8 cellular contexts compared by ENCODE assay signal in the genomic region with DNA sequence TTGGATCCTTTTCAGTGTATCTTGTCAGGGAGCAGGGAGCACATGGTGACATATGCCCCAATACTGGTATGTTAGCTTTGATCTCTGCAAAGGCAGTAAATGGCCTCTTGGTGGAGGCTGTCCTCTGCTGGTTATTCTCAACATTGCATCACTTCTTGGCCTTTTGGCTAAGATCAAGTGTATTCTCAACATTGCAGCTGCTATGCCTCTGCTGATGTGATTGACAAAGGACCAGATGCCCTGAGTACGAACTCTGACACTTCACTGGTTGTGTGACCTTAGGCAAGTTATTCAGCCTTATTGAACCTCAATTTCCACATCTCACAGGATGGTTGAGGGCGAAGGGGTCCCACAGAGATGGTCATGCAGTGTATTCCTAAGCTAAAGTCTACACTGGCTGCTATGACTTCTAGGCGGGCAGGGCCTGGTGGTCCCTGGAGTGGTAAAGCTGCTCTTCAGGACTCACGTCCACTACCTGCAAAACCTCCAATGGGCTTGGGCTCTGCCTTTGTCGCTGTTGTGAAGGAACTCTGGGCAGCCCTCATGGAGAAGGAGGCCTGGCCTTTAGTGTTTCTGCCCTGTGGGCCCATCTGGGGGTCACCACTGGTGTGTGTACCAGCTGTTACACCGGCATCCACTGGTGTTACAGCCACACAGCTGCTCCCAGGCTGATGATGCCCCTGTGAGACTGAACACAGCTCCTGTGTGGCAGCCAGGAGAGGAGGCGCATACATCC.
DNase-seq lines count a peak whose midpoint lies in the region; ATAC-seq, FAIRE-seq and TF ChIP-seq lines count a peak whose summit lies in the region.

No MANE protein-coding gene starts in this region.

- no peaks in the 10 kb centered on the region for H3K36me3 Mint-ChIP-seq in activated CD8-positive, alpha-beta T cell treated with anti-CD3 and anti-CD28 coated beads, Interleukin-2, amount 10 ng/mL, durations not matched to agents 7 days and 5 days (ENCODE audit: low read depth)
- H3K36me3 Mint-ChIP-seq in nephron (ENCODE audit: low read depth): peaks cover 4% of the 10 kb centered on the region

- peak; percentile 78 for DNase-seq in CD1c-positive myeloid dendritic cell (ENCODE audit: extremely low spot score)
- DNase-seq in HTR-8/SVneo (ENCODE audit: insufficient read length, low spot score): peak; percentile 56
- DNase-seq in NCI-H774 (lab: John Stamatoyannopoulos, UW): peak; percentile 33
- peak; percentile 71 for DNase-seq in activated CD8-positive, alpha-beta T cell treated with anti-CD3 and anti-CD28 coated beads, Interleukin-2, amount 10 ng/mL, durations not matched to agents 7 days and 5 days
- DNase-seq in fibroblast of mammary gland (ENCODE audit: low read depth): peak; percentile 88
- DNase-seq in urothelium cell line (ENCODE audit: low spot score): peak; percentile 70

- no peak overlapping the region for H3K4me3 Mint-ChIP-seq in activated CD8-positive, alpha-beta T cell treated with anti-CD3 and anti-CD28 coated beads, Interleukin-2, amount 10 ng/mL, durations not matched to agents 7 days and 5 days
- no peak overlapping the region for H3K4me3 Mint-ChIP-seq in nephron

- H3K9me3 Mint-ChIP-seq in activated CD8-positive, alpha-beta T cell treated with anti-CD3 and anti-CD28 coated beads, Interleukin-2, amount 10 ng/mL, durations not matched to agents 7 days and 5 days (ENCODE audit: insufficient read depth): no peaks in the 10 kb centered on the region
- peaks cover 3% of the 10 kb centered on the region for H3K9me3 Mint-ChIP-seq in nephron

- ATAC-seq in GM19035 (IDR thresholded peaks at IDR 0.05; ENCODE audit: unreplicated experiment): peak; percentile 76
- peak; percentile 72 for ATAC-seq in activated CD8-positive, alpha-beta T cell treated with anti-CD3 and anti-CD28 coated beads, Interleukin-2, amount 10 ng/mL, durations not matched to agents 7 days and 5 days

- peak; percentile 100 for TF ChIP-seq CTCF in fibroblast of mammary gland (conservative IDR thresholded peaks at IDR 0.05; ENCODE audit: control insufficient read depth, insufficient read depth, low read depth, low read length)
- peak; percentile 95 to 98 (median 97) for TF ChIP-seq CTCF in nephron (IDR thresholded peaks at IDR 0.05; ENCODE audit: unreplicated experiment in 3 of 3)

- peak; percentile 52 for FAIRE-seq in HTR-8/SVneo (lab: Jason Lieb, UNC)
- FAIRE-seq in urothelium cell line (lab: Jason Lieb, UNC): peak; percentile 73

- peaks cover 19% of the 10 kb centered on the region for H3K4me1 Mint-ChIP-seq in activated CD8-positive, alpha-beta T cell treated with anti-CD3 and anti-CD28 coated beads, Interleukin-2, amount 10 ng/mL, durations not matched to agents 7 days and 5 days (ENCODE audit: low read depth)
- peaks cover 53% of the 10 kb centered on the region for H3K4me1 Mint-ChIP-seq in nephron

- POLR2A ChIA-PET in activated CD8-positive, alpha-beta T cell treated with anti-CD3 and anti-CD28 coated beads, Interleukin-2, amount 10 ng/mL, durations not matched to agents 7 days and 5 days (lab: Charles Lee): interaction anchor here (1.1 kb wide), 2 partner anchors 41 to 184 kb away, joined by 3 read pairs; no protein-coding TSS in a partner anchor

- no peak overlapping the region for H3K27ac Mint-ChIP-seq in activated CD8-positive, alpha-beta T cell treated with anti-CD3 and anti-CD28 coated beads, Interleukin-2, amount 10 ng/mL, durations not matched to agents 7 days and 5 days
- H3K27ac Mint-ChIP-seq in nephron: peak overlapping the region; percentile 68 to 88 (median 85)

- CTCF ChIA-PET in activated CD8-positive, alpha-beta T cell treated with anti-CD3 and anti-CD28 coated beads, Interleukin-2, amount 10 ng/mL, durations not matched to agents 7 days and 5 days (lab: Charles Lee): interaction anchor here (0.6 to 8.4 kb wide), 31 partner anchors 9 to 510 kb away, joined by 3 to 273 read pairs (median 4); a partner anchor contains a TSS

- no peaks in the 10 kb centered on the region for H3K27me3 Mint-ChIP-seq in activated CD8-positive, alpha-beta T cell treated with anti-CD3 and anti-CD28 coated beads, Interleukin-2, amount 10 ng/mL, durations not matched to agents 7 days and 5 days (ENCODE audit: low read depth)
- peaks cover 5% of the 10 kb centered on the region for H3K27me3 Mint-ChIP-seq in nephron (ENCODE audit: low read depth)

- H3K4me3 ChIP-seq in fibroblast of mammary gland (ENCODE audit: control insufficient read depth, low read depth, low read length): no peak overlapping the region

Comparison
In these comparisons a context has a peak if more than half of its experiments do, and no peak if none do; other contexts are left out.
1. DNase-seq: peak in every context shown above with its lines; median percentile 88 in fibroblast of mammary gland; 78 in CD1c-positive myeloid dendritic cell; 71 in activated CD8-positive, alpha-beta T cell treated with anti-CD3 and anti-CD28 coated beads, Interleukin-2, amount 10 ng/mL, durations not matched to agents 7 days and 5 days; 70 in urothelium cell line; 56 in HTR-8/SVneo; 33 in NCI-H774.